Comparison of ENCODE assay signal across 25 cellular contexts in the genomic region with DNA sequence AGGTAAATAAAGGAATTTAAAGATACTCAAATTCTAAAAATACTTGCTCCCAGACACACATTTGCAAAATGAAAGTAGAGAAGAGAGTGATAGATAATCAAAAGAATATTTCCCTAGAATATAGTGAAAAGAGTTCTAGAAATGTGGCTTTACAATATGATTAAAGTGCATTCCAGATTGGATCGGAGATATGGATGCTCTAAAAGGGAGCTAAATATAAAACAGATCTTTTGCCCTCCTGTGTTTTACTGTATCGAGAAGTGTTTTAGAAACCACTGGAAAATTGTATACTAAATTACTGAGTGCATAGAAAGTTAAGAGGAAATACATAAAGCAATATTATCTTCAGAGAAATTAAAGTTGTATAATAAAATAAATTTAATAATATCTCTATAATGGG.
DNase-seq lines count a peak whose midpoint lies in the region; ATAC-seq and TF ChIP-seq lines count a peak whose summit lies in the region.
"Had no signal": no experiment of that assay in that cellular context is flagged by ENCODE, and none has a peak within 500 bp of the region (broad histone marks: within the 10 kb centered on the region; RNA-seq: fewer than 3 reads in every experiment).

No MANE protein-coding gene starts in this region.

- H3K36me3 Mint-ChIP-seq in MCF 10A (ENCODE audit: insufficient read depth, unreplicated experiment), result no peaks in the 10 kb centered on the region
- no peaks in the 10 kb centered on the region for H3K36me3 Mint-ChIP-seq in activated naive CD8-positive, alpha-beta T cell treated with anti-CD3 and anti-CD28 coated beads, Interleukin-2, amount 50 U/mL, for 24 hours (ENCODE audit: low read depth)
- H3K36me3 Mint-ChIP-seq: CD14-positive monocyte; CD4-positive, alpha-beta memory T cell; CD4-positive, CD25-positive, alpha-beta regulatory T cell; CD8-positive, alpha-beta memory T cell had no signal

- no peak for TF ChIP-seq CTCF in MCF 10A (IDR thresholded peaks at IDR 0.05; ENCODE audit: unreplicated experiment)
- TF ChIP-seq CTCF in breast epithelium (IDR thresholded peaks at IDR 0.05), result no peak

- TF ChIP-seq POLR2A in breast epithelium (IDR thresholded peaks at IDR 0.05), result no peak

- H3K9me3 Mint-ChIP-seq in MCF 10A (ENCODE audit: unreplicated experiment), result no peaks in the 10 kb centered on the region
- H3K9me3 Mint-ChIP-seq in activated naive CD8-positive, alpha-beta T cell treated with anti-CD3 and anti-CD28 coated beads, Interleukin-2, amount 50 U/mL, for 24 hours, result peaks cover 18% of the 10 kb centered on the region

- no peak overlapping the region for H3K27ac Mint-ChIP-seq in MCF 10A (ENCODE audit: low read depth, unreplicated experiment)
- no peak overlapping the region for H3K27ac Mint-ChIP-seq in activated naive CD8-positive, alpha-beta T cell treated with anti-CD3 and anti-CD28 coated beads, Interleukin-2, amount 50 U/mL, for 24 hours
- H3K27ac Mint-ChIP-seq: B cell; CD14-positive monocyte; CD4-positive, alpha-beta memory T cell; CD4-positive, CD25-positive, alpha-beta regulatory T cell; CD8-positive, alpha-beta memory T cell had no signal

- BruUV-seq in MCF 10A (replicated peaks; lab: Mats Ljungman, UMichigan), result no TSS peak

- H3K36me3 ChIP-seq in breast epithelium, result no peaks in the 10 kb centered on the region
- H3K36me3 ChIP-seq: BLaER1 had no signal

- no peak overlapping the region for H3K4me3 ChIP-seq in breast epithelium
- H3K4me3 ChIP-seq: A549, BLaER1, GM12878 had no signal

- H3K4me1 ChIP-seq in breast epithelium, result no peaks in the 10 kb centered on the region
- H3K4me1 ChIP-seq: A549, BLaER1 had no signal

- peak overlapping the region; percentile 12 for H3K4me3 Mint-ChIP-seq in MCF 10A (ENCODE audit: unreplicated experiment)
- no peak overlapping the region for H3K4me3 Mint-ChIP-seq in activated naive CD8-positive, alpha-beta T cell treated with anti-CD3 and anti-CD28 coated beads, Interleukin-2, amount 50 U/mL, for 24 hours
- H3K4me3 Mint-ChIP-seq: B cell; CD14-positive monocyte; CD4-positive, alpha-beta memory T cell; CD4-positive, CD25-positive, alpha-beta regulatory T cell; CD8-positive, alpha-beta memory T cell had no signal

- CTCF ChIA-PET in MCF 10A (lab: Yijun Ruan, JAX), result interaction anchor here (0.6 kb wide), 1 partner anchor 1521 kb away, joined by 3 read pairs; no protein-coding TSS in a partner anchor

- DNase-seq in MCF 10A (ENCODE audit: unreplicated experiment) (no peak), breast epithelium (ENCODE audit: low spot score in 2 of 2) (no peak), SK-N-DZ (ENCODE audit: low spot score) (peak; percentile 13)
- DNase-seq in activated naive CD8-positive, alpha-beta T cell treated with anti-CD3 and anti-CD28 coated beads, Interleukin-2, amount 50 U/mL, for 24 hours, result no peak
- DNase-seq: AML-193; C1 segment of cervical spinal cord; CD4-positive, alpha-beta memory T cell; CD4-positive, CD25-positive, alpha-beta regulatory T cell; CD8-positive, alpha-beta memory T cell; COR-L47; DMS 273 treated with DMSO at 0.1 percent for 48 hours; DMS153; DMS53; DMS79; DND-41; EL; GDM1 had no signal

- no peak overlapping the region for H3K27ac ChIP-seq in breast epithelium
- H3K27ac ChIP-seq: 22Rv1, A549, BLaER1 had no signal

- peaks cover 0 to 9% of the 10 kb centered on the region in 2 donors for H3K9me3 ChIP-seq in breast epithelium
- H3K9me3 ChIP-seq: A549, BLaER1 had no signal

- intact Hi-C loops in MCF 10A (cut with micrococcal nuclease) (no loop called here), breast epithelium (cut with DNase I; ENCODE audit: low total_unique reads) (no loop called here)

- POLR2A ChIA-PET in MCF 10A (lab: Yijun Ruan, JAX), result no interaction called here

- no peaks in the 10 kb centered on the region for H3K27me3 ChIP-seq in breast epithelium
- H3K27me3 ChIP-seq: BLaER1 had no signal

- H3K27me3 Mint-ChIP-seq in MCF 10A (ENCODE audit: insufficient read depth, unreplicated experiment), result no peaks in the 10 kb centered on the region
- H3K27me3 Mint-ChIP-seq in activated naive CD8-positive, alpha-beta T cell treated with anti-CD3 and anti-CD28 coated beads, Interleukin-2, amount 50 U/mL, for 24 hours, result no peaks in the 10 kb centered on the region
- H3K27me3 Mint-ChIP-seq: B cell; CD4-positive, alpha-beta memory T cell; CD4-positive, CD25-positive, alpha-beta regulatory T cell; CD8-positive, alpha-beta memory T cell had no signal

- H3K4me1 Mint-ChIP-seq in MCF 10A (ENCODE audit: insufficient read depth, unreplicated experiment), result peaks cover 11% of the 10 kb centered on the region
- H3K4me1 Mint-ChIP-seq in activated naive CD8-positive, alpha-beta T cell treated with anti-CD3 and anti-CD28 coated beads, Interleukin-2, amount 50 U/mL, for 24 hours, result no peaks in the 10 kb centered on the region
- H3K4me1 Mint-ChIP-seq: B cell; CD14-positive monocyte; CD4-positive, alpha-beta memory T cell; CD4-positive, CD25-positive, alpha-beta regulatory T cell; CD8-positive, alpha-beta memory T cell had no signal

- no peak for ATAC-seq in SK-N-SH treated with all-trans-retinoic acid at 6 μM for 48 hours
- ATAC-seq in HG03135 (IDR thresholded peaks at IDR 0.05; ENCODE audit: unreplicated experiment), result no peak
- no peak for ATAC-seq in activated naive CD8-positive, alpha-beta T cell treated with anti-CD3 and anti-CD28 coated beads, Interleukin-2, amount 50 U/mL, for 24 hours
- ATAC-seq: A549, GM12878 had no signal

TF ChIP-seq in SK-N-SH treated with all-trans-retinoic acid at 6 μM for 48 hours, 23 proteins besides CTCF, POLR2A, EP300 and RAD21 (continues in another document):
- no peak for TF ChIP-seq BACH2 (CRISPR knock-in tag; IDR thresholded peaks at IDR 0.05; ENCODE audit: borderline replicate concordance)
- TF ChIP-seq ZNF565 (CRISPR knock-in tag; conservative IDR thresholded peaks at IDR 0.05; ENCODE audit: low read depth), result no peak
- TF ChIP-seq, protein P1, sequence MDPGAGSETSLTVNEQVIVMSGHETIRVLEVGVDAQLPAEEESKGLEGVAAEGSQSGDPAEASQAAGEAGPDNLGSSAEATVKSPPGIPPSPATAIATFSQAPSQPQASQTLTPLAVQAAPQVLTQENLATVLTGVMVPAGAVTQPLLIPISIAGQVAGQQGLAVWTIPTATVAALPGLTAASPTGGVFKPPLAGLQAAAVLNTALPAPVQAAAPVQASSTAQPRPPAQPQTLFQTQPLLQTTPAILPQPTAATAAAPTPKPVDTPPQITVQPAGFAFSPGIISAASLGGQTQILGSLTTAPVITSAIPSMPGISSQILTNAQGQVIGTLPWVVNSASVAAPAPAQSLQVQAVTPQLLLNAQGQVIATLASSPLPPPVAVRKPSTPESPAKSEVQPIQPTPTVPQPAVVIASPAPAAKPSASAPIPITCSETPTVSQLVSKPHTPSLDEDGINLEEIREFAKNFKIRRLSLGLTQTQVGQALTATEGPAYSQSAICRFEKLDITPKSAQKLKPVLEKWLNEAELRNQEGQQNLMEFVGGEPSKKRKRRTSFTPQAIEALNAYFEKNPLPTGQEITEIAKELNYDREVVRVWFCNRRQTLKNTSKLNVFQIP (CRISPR knock-in tag; IDR thresholded peaks at IDR 0.05; ENCODE audit: borderline replicate concordance, low read depth), result no peak
- no peak for TF ChIP-seq ZNF70 (CRISPR knock-in tag; IDR thresholded peaks at IDR 0.05)
- peak; percentile 64 for TF ChIP-seq TCF4 (CRISPR knock-in tag; IDR thresholded peaks at IDR 0.05; ENCODE audit: borderline replicate concordance)
- no peak for TF ChIP-seq ARNTL (CRISPR knock-in tag; IDR thresholded peaks at IDR 0.05; ENCODE audit: borderline replicate concordance, low read depth)
- no peak for TF ChIP-seq GLIS3 (CRISPR knock-in tag; IDR thresholded peaks at IDR 0.05)
- TF ChIP-seq, protein P2, sequence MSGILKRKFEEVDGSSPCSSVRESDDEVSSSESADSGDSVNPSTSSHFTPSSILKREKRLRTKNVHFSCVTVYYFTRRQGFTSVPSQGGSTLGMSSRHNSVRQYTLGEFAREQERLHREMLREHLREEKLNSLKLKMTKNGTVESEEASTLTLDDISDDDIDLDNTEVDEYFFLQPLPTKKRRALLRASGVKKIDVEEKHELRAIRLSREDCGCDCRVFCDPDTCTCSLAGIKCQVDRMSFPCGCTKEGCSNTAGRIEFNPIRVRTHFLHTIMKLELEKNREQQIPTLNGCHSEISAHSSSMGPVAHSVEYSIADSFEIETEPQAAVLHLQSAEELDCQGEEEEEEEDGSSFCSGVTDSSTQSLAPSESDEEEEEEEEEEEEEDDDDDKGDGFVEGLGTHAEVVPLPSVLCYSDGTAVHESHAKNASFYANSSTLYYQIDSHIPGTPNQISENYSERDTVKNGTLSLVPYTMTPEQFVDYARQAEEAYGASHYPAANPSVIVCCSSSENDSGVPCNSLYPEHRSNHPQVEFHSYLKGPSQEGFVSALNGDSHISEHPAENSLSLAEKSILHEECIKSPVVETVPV (CRISPR knock-in tag; IDR thresholded peaks at IDR 0.05), result no peak
- peak; percentile 13; the same call in 1 of the 2 replicates for TF ChIP-seq ZNF8 (CRISPR knock-in tag; IDR thresholded peaks at IDR 0.05)
- TF ChIP-seq PPARA (CRISPR knock-in tag; IDR thresholded peaks at IDR 0.05; ENCODE audit: borderline replicate concordance), result no peak
- TF ChIP-seq ZFP3 (CRISPR knock-in tag; IDR thresholded peaks at IDR 0.05), result no peak
- TF ChIP-seq TOX (CRISPR knock-in tag; IDR thresholded peaks at IDR 0.05; ENCODE audit: borderline replicate concordance), result no peak
- no peak for TF ChIP-seq RARB (CRISPR knock-in tag; IDR thresholded peaks at IDR 0.05)
- TF ChIP-seq CSDC2 (CRISPR knock-in tag; IDR thresholded peaks at IDR 0.05), result no peak
- peak; percentile 89 for TF ChIP-seq ISL1 (CRISPR knock-in tag; IDR thresholded peaks at IDR 0.05)
- no peak for TF ChIP-seq ESRRG (CRISPR knock-in tag; IDR thresholded peaks at IDR 0.05)
